ENCODE assay signal across 15 cellular contexts in the genomic region with DNA sequence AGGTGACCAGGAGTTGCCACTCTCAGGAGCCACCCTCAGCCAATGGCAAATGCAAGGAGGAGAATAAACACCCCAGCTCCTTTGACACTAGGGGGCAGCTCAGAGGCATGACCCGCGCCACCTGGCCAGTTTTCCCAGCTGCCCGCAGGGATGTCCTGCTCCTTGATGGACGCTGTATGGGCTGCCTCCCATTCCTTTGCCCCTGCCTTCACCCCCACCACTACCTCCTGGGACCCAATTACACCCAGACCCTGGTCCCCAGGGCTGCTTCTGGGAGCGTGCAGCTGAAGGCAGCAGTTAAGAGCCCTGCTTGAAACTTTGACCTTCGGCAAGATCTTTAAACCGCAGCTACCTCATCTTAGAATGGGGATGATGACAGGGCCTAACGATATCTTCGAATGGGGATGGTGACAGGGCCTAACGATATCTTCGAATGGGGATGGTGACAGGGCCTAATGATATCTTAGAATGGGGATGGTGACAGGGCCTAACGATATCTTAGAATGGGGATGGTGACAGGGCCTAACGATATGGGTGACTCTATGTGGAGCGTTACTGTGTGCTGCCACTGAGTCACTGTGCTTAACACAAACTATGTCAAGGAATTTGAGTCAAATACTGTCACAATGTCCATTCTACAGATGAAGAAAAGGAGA.
DNase-seq lines count a peak whose midpoint lies in the region; ATAC-seq and TF ChIP-seq lines count a peak whose summit lies in the region.
"Had no signal": no experiment of that assay in that cellular context is flagged by ENCODE, and none has a peak within 500 bp of the region (broad histone marks: within the 10 kb centered on the region; RNA-seq: fewer than 3 reads in every experiment).

No MANE protein-coding gene starts in this region.

- ATAC-seq in Panc1 (no peak), GM18511 (IDR thresholded peaks at IDR 0.05; ENCODE audit: unreplicated experiment) (no peak), GM18858 (IDR thresholded peaks at IDR 0.05; ENCODE audit: unreplicated experiment) (no peak), omental fat pad (ENCODE audit: low FRiP score) (no peak)
- ATAC-seq: mucosa of descending colon; stimulated activated memory B cell treated with anti-CD40 and anti-IgM and Interleukin-4, amounts not matched to agents 10 μg/mL and 1 μg/mL and 100 μg/mL, for 72 hours had no signal

- no peaks in the 10 kb centered on the region for H3K9me3 ChIP-seq in Panc1 (ENCODE audit: control insufficient read depth, insufficient read depth, low read depth, low read length)
- H3K9me3 ChIP-seq: mucosa of descending colon had no signal

- H3K27me3 ChIP-seq in Panc1 (ENCODE audit: control insufficient read depth, insufficient read depth, low read length): no peaks in the 10 kb centered on the region

- H3K4me1 ChIP-seq in Panc1 (ENCODE audit: control insufficient read depth, insufficient read depth, low read length): no peaks in the 10 kb centered on the region

- CTCF ChIA-PET in Panc1 (lab: Charles Lee): no interaction called here

- in situ Hi-C loops in GM13976 (cut with MboI; ENCODE audit: low sequenced_read_pairs, unreplicated experiment): no loop called here
- in situ Hi-C loops in Panc1 (cut with HindIII; ENCODE audit: low pct_unique_long_range_greater_than_20kb, low sequenced_read_pairs): no loop called here

- DNase-seq in GM13976 (ENCODE audit: low spot score) (peak; percentile 33), Panc1 (ENCODE audit: low read depth, low spot score) (no peak), iPS-NIHi11 (ENCODE audit: low spot score) (peak; percentile 87), omental fat pad (ENCODE audit: low spot score) (no peak)
- DNase-seq in activated CD4-positive, alpha-beta T cell treated with anti-CD3 and anti-CD28 coated beads, Interleukin-2, amount 50 U/mL, for 4 hours: no peak
- DNase-seq: activated CD4-positive, alpha-beta T cell treated with anti-CD3 and anti-CD28 coated beads for 1 hour; activated T-cell treated with anti-CD3 and anti-CD28 coated beads, Interleukin-2, amount 50 U/mL, for 24 hours; mucosa of descending colon; NCI-H1694; NCI-H774 had no signal

- BruUV-seq in Panc1 (replicated peaks; lab: Mats Ljungman, UMichigan): no TSS peak

- intact Hi-C loops in Panc1 (cut with micrococcal nuclease; ENCODE audit: unreplicated experiment): no loop called here

- no peak overlapping the region for H3K4me3 ChIP-seq in Panc1 (ENCODE audit: low read depth in 2 of 2, low read length in 2 of 2)
- H3K4me3 ChIP-seq: mucosa of descending colon, SK-N-MC had no signal

- H3K27ac ChIP-seq in 22Rv1 (no peak overlapping the region), Panc1 (ENCODE audit: low read length) (no peak overlapping the region)
- H3K27ac ChIP-seq: SK-N-MC had no signal

- no peaks in the 10 kb centered on the region for H3K36me3 ChIP-seq in Panc1 (ENCODE audit: control insufficient read depth, insufficient read depth, low read length)

- POLR2A ChIA-PET in Panc1 (lab: Charles Lee): no interaction called here

- peak; percentile 42 for TF ChIP-seq CTCF in 22Rv1 (IDR thresholded peaks at IDR 0.05)
- TF ChIP-seq CTCF in GM13976 (IDR thresholded peaks at IDR 0.05; ENCODE audit: borderline replicate concordance, control extremely low read depth, extremely low read depth, insufficient read depth, missing control alignments): no peak
- peak; percentile 31; the same call in 1 of the 2 replicates for TF ChIP-seq CTCF in Panc1 (IDR thresholded peaks at IDR 0.05)
- TF ChIP-seq CTCF in omental fat pad (IDR thresholded peaks at IDR 0.05): no peak

Comparison
In these comparisons a context has a peak if more than half of its experiments do, and no peak if none do; other contexts are left out.
1. CTCF ChIP-seq: peak in 22Rv1 (single experiment) and Panc1 (single experiment); none in GM13976 (single experiment) and omental fat pad (0 of 3).
2. DNase-seq: peak in GM13976 (single experiment) and iPS-NIHi11 (single experiment); none in Panc1 (single experiment), activated CD4-positive, alpha-beta T cell treated with anti-CD3 and anti-CD28 coated beads, Interleukin-2, amount 50 U/mL, for 4 hours (0 of 2) and omental fat pad (single experiment).